In the genomic region with DNA sequence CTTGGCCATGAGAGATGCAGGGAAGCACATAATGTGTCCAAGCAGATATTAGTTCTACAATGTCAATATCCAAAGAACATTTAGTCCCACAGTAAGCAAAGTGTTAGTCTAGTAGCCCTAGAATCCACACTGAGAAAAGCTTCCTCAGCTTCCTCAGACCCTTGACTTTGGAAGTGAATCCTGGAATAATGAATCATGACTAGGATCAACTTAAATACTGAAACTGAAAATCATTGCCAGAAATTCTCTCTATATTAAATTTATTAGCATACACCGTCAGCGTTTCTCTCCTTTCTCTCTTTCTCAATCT, we compare ENCODE assay signal across 14 cellular contexts.
"Had no signal": no experiment of that assay in that cellular context is flagged by ENCODE, and none has a peak within 500 bp of the region (broad histone marks: within the 10 kb centered on the region; RNA-seq: fewer than 3 reads in every experiment).

No MANE protein-coding gene starts in this region.

- DNase-seq: colonic mucosa; effector CD4-positive, alpha-beta T cell; heart right ventricle; left lung; lower lobe of right lung; midbrain; posterior cingulate gyrus; right cardiac atrium; stimulated activated CD4-positive, alpha-beta T cell treated with anti-CD3 and anti-CD28 coated beads, Interleukin-12 subunit alpha, Interleukin-12 subunit beta, amount 100 ng/mL, for 4 hours; stimulated activated naive CD4-positive, alpha-beta T cell treated with Interleukin-2 at 50 U/mL for 16 hours had no signal

- H3K36me3 ChIP-seq: colonic mucosa, heart right ventricle, left lung, lower lobe of right lung had no signal

- H3K4me3 ChIP-seq: colonic mucosa, heart right ventricle, left lung, lower lobe of right lung had no signal

- H3K9me3 ChIP-seq: colonic mucosa, heart right ventricle, left lung, lower lobe of right lung had no signal

- ATAC-seq: esophagus mucosa; heart right ventricle; left lung; lower lobe of right lung; natural killer cell treated with Interleukin-12 subunit alpha and Interleukin-12 subunit beta and Interleukin-15 and Interleukin-18, amount 100 ng/mL, for 72 hours; right cardiac atrium had no signal

- H3K27ac Mint-ChIP-seq: memory B cell; natural killer cell treated with Interleukin-12 subunit alpha and Interleukin-12 subunit beta and Interleukin-15 and Interleukin-18, amount 100 ng/mL, for 72 hours; type B pancreatic cell had no signal

- H3K4me1 ChIP-seq: colonic mucosa, left lung, lower lobe of right lung had no signal

- H3K27ac ChIP-seq: colonic mucosa, heart right ventricle, left lung, lower lobe of right lung had no signal

- H3K36me3 Mint-ChIP-seq: memory B cell; natural killer cell treated with Interleukin-12 subunit alpha and Interleukin-12 subunit beta and Interleukin-15 and Interleukin-18, amount 100 ng/mL, for 72 hours; type B pancreatic cell had no signal

- H3K27me3 ChIP-seq: colonic mucosa, heart right ventricle, left lung had no signal

- H3K27me3 Mint-ChIP-seq: memory B cell; natural killer cell treated with Interleukin-12 subunit alpha and Interleukin-12 subunit beta and Interleukin-15 and Interleukin-18, amount 100 ng/mL, for 72 hours; type B pancreatic cell had no signal

- H3K9me3 Mint-ChIP-seq: natural killer cell treated with Interleukin-12 subunit alpha and Interleukin-12 subunit beta and Interleukin-15 and Interleukin-18, amount 100 ng/mL, for 72 hours; type B pancreatic cell had no signal

- H3K4me1 Mint-ChIP-seq: memory B cell had no signal

- H3K4me3 Mint-ChIP-seq: memory B cell; natural killer cell treated with Interleukin-12 subunit alpha and Interleukin-12 subunit beta and Interleukin-15 and Interleukin-18, amount 100 ng/mL, for 72 hours; type B pancreatic cell had no signal
